ENCODE assay signal across 16 cellular contexts in the genomic region with DNA sequence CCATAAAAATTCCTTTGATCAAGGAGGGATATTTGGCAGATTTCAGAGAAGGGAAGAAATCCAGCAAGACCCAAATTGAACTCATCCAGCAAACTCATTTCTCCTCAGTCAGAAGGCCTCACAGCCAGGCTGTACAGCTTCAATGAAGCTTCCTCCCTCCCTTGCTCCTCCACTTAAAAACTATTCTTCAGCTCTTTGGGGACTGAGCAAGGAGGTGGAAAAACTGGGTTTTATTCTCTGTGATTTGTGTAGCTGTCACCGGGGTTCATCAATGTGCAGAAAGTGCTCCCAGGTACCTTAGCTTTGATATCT.
DNase-seq lines count a peak whose midpoint lies in the region; ATAC-seq, FAIRE-seq and TF ChIP-seq lines count a peak whose summit lies in the region.
"Had no signal": no experiment of that assay in that cellular context is flagged by ENCODE, and none has a peak within 500 bp of the region (broad histone marks: within the 10 kb centered on the region; RNA-seq: fewer than 3 reads in every experiment).

No MANE protein-coding gene starts in this region.

- POLR2A ChIA-PET in CD4-positive, alpha-beta T cell (lab: Charles Lee) = interaction anchor here (0.7 kb wide), 1 partner anchor 125 kb away, joined by 3 read pairs; no protein-coding TSS in a partner anchor

- H3K36me3 Mint-ChIP-seq in central memory CD8-positive, alpha-beta T cell (ENCODE audit: insufficient read depth) = peaks cover 2% of the 10 kb centered on the region
- no peaks in the 10 kb centered on the region for H3K36me3 Mint-ChIP-seq in osteocyte (ENCODE audit: unreplicated experiment)
- no peaks in the 10 kb centered on the region for H3K36me3 Mint-ChIP-seq in CD4-positive, alpha-beta T cell (ENCODE audit: low read depth)
- H3K36me3 Mint-ChIP-seq: CD8-positive, alpha-beta T cell had no signal

- H3K4me1 Mint-ChIP-seq in central memory CD8-positive, alpha-beta T cell = no peaks in the 10 kb centered on the region
- peaks cover 10% of the 10 kb centered on the region for H3K4me1 Mint-ChIP-seq in osteocyte (ENCODE audit: unreplicated experiment)
- H3K4me1 Mint-ChIP-seq in CD4-positive, alpha-beta T cell (ENCODE audit: low read depth) = peaks cover 14% of the 10 kb centered on the region

- CTCF ChIA-PET in CD4-positive, alpha-beta T cell (lab: Charles Lee) = no interaction called here

- H3K27ac ChIP-seq in HUES6 (ENCODE audit: low read depth, low read length) (no peak overlapping the region), left lung (no peak overlapping the region)
- no peak overlapping the region for H3K27ac ChIP-seq in CD4-positive, alpha-beta T cell (ENCODE audit: low read depth, low read length)
- H3K27ac ChIP-seq: epithelial cell of prostate, heart left ventricle, Peyer's patch, sigmoid colon had no signal

- no peak overlapping the region for H3K9ac ChIP-seq in HUES6 (ENCODE audit: low read length)

- FAIRE-seq in G401.6 (lab: Jason Lieb, UNC) = peak; percentile 94

- no peak for DNase-seq in central memory CD8-positive, alpha-beta T cell (ENCODE audit: low spot score in 2 of 2)
- no peak for DNase-seq in osteocyte (ENCODE audit: extremely low spot score, unreplicated experiment)
- no peak for DNase-seq in NCI-H146 treated with DMSO at 0.1 percent for 48 hours (lab: John Stamatoyannopoulos, UW; ENCODE audit: unreplicated experiment)
- no peak for DNase-seq in left lung
- DNase-seq in CD4-positive, alpha-beta T cell = no peak
- DNase-seq: activated gamma-delta T cell treated with Interleukin-2 at 50 U/mL for 16 hours; CD8-positive, alpha-beta T cell; GDM1; heart left ventricle; MM.1S; naive thymus-derived CD8-positive, alpha-beta T cell; Peyer's patch; sigmoid colon had no signal

- intact Hi-C loops in left lung (cut with DNase I) = no loop called here
- intact Hi-C loops in CD4-positive, alpha-beta T cell (cut with DNase I, micrococcal nuclease) = no loop called here

- H3K4me3 Mint-ChIP-seq in central memory CD8-positive, alpha-beta T cell = no peak overlapping the region
- H3K4me3 Mint-ChIP-seq in osteocyte (ENCODE audit: unreplicated experiment) = peak overlapping the region; percentile 75
- no peak overlapping the region for H3K4me3 Mint-ChIP-seq in CD4-positive, alpha-beta T cell

- 0 out of 2 replicates have a peak, but pooled peaks cover 7% of the 10 kb centered on the region for H3K4me1 ChIP-seq in HUES6 (ENCODE audit: control insufficient read depth, insufficient read depth, low read length)
- no peaks in the 10 kb centered on the region for H3K4me1 ChIP-seq in left lung

- no peaks in the 10 kb centered on the region for H3K36me3 ChIP-seq in HUES6 (ENCODE audit: control insufficient read depth, insufficient read depth, low read length)
- no peaks in the 10 kb centered on the region for H3K36me3 ChIP-seq in left lung
- H3K36me3 ChIP-seq: heart left ventricle, Peyer's patch, sigmoid colon had no signal

- peaks cover 5% of the 10 kb centered on the region for H3K27me3 ChIP-seq in HUES6 (ENCODE audit: control insufficient read depth, insufficient read depth, low read length)
- peaks cover 21 to 100% of the 10 kb centered on the region in 2 donors for H3K27me3 ChIP-seq in left lung
- peaks cover 74% of the 10 kb centered on the region for H3K27me3 ChIP-seq in CD4-positive, alpha-beta T cell (ENCODE audit: control insufficient read depth, insufficient read depth, low read length)

- H3K4me3 ChIP-seq in HUES6 (ENCODE audit: low read depth, low read length) = peak overlapping the region; percentile 31; the same call in 1 of the 2 replicates
- H3K4me3 ChIP-seq in left lung = no peak overlapping the region

- H3K27me3 Mint-ChIP-seq in central memory CD8-positive, alpha-beta T cell = peaks cover 93% of the 10 kb centered on the region
- H3K27me3 Mint-ChIP-seq in osteocyte (ENCODE audit: unreplicated experiment) = peaks cover 26% of the 10 kb centered on the region
- peaks cover 87% of the 10 kb centered on the region for H3K27me3 Mint-ChIP-seq in CD4-positive, alpha-beta T cell

- H3K9me3 Mint-ChIP-seq in central memory CD8-positive, alpha-beta T cell = no peaks in the 10 kb centered on the region
- H3K9me3 Mint-ChIP-seq in osteocyte (ENCODE audit: unreplicated experiment) = peaks cover 10% of the 10 kb centered on the region
- H3K9me3 Mint-ChIP-seq in CD4-positive, alpha-beta T cell = no peaks in the 10 kb centered on the region
- H3K9me3 Mint-ChIP-seq: CD8-positive, alpha-beta T cell had no signal

- peaks cover 4% of the 10 kb centered on the region; the same call in 1 of the 2 replicates for H3K9me3 ChIP-seq in HUES6 (ENCODE audit: control insufficient read depth, insufficient read depth, low read depth, low read length)
- H3K9me3 ChIP-seq in left lung = no peaks in the 10 kb centered on the region
- H3K9me3 ChIP-seq in CD4-positive, alpha-beta T cell (ENCODE audit: control insufficient read depth, low read length) = peaks cover 6% of the 10 kb centered on the region
- H3K9me3 ChIP-seq: Peyer's patch, sigmoid colon had no signal

- no peak for ATAC-seq in central memory CD8-positive, alpha-beta T cell (replicated peaks; ENCODE audit: extremely low read depth, poor library complexity, severe bottlenecking)
- ATAC-seq in left lung = no peak
- ATAC-seq in CD4-positive, alpha-beta T cell (ENCODE audit: poor library complexity) = no peak
- ATAC-seq: CD8-positive, alpha-beta T cell; heart left ventricle; naive thymus-derived CD8-positive, alpha-beta T cell had no signal

- TF ChIP-seq CTCF in osteocyte (IDR thresholded peaks at IDR 0.05) (no peak), left lung (IDR thresholded peaks at IDR 0.05) (no peak)
- TF ChIP-seq CTCF in CD4-positive, alpha-beta T cell (IDR thresholded peaks at IDR 0.05) = no peak

- H3K27ac Mint-ChIP-seq in central memory CD8-positive, alpha-beta T cell (ENCODE audit: low read depth) = peak overlapping the region; percentile 75
- no peak overlapping the region for H3K27ac Mint-ChIP-seq in osteocyte (ENCODE audit: unreplicated experiment)
- H3K27ac Mint-ChIP-seq in CD4-positive, alpha-beta T cell = no peak overlapping the region
- H3K27ac Mint-ChIP-seq: CD8-positive, alpha-beta T cell had no signal
